In genomic region chr17:60230358-60230757, GRCh38 we compare ENCODE assay signal across 17 cellular contexts.
DNase-seq lines count a peak whose midpoint lies in the region; ATAC-seq, FAIRE-seq and TF ChIP-seq lines count a peak whose summit lies in the region.
"Had no signal": no experiment of that assay in that cellular context is flagged by ENCODE, and none has a peak within 500 bp of the region (broad histone marks: within the 10 kb centered on the region; RNA-seq: fewer than 3 reads in every experiment).

No MANE protein-coding gene starts in this region.

- H3K79me2 ChIP-seq in mammary epithelial cell (ENCODE audit: insufficient read depth, low read length) (no peaks in the 10 kb centered on the region), K562 (ENCODE audit: control insufficient read depth, insufficient read depth, low read length) (no peaks in the 10 kb centered on the region)

- H3K4me1 ChIP-seq in mammary epithelial cell (ENCODE audit: insufficient read depth, low read length) (peaks cover 3% of the 10 kb centered on the region), K562 (replicated peaks in 1 of 2; ENCODE audit: control insufficient read depth in 2 of 2, insufficient read depth in 2 of 2, low read length in 2 of 2) (no peaks in the 10 kb centered on the region; a peak in 1 of 5 replicates)

- H3K9me3 ChIP-seq in mammary epithelial cell (replicated peaks; ENCODE audit: insufficient read depth, low read length), result no peaks in the 10 kb centered on the region
- H3K9me3 ChIP-seq in K562 (replicated peaks; ENCODE audit: control insufficient read depth, insufficient read depth, low read depth, low read length), result no peaks in the 10 kb centered on the region; the same call in 1 of the 2 replicates
- H3K9me3 ChIP-seq: MG63 had no signal

- H3K9me1 ChIP-seq in K562 (ENCODE audit: control insufficient read depth, insufficient read depth, low read length), result no peaks in the 10 kb centered on the region

- WGBS in mammary epithelial cell (ENCODE audit: low coverage, missing lambda C conversion rate), result 83% methylated on average over 3 of the region's 3 CpGs
- WGBS in K562 (ENCODE audit: insufficient coverage, low coverage, missing lambda C conversion rate), result 95% methylated on average over 3 of the region's 3 CpGs

- POLR2A ChIA-PET in MCF 10A (lab: Yijun Ruan, JAX), result interaction anchor here (1.0 to 1.6 kb wide), 3 partner anchors 14 to 211 kb away, joined by 4 to 5 read pairs (median 5); no protein-coding TSS in a partner anchor
- POLR2A ChIA-PET in K562 (lab: Yijun Ruan, JAX), result no interaction called here

- no peaks in the 10 kb centered on the region for H3K27me3 ChIP-seq in mammary epithelial cell (ENCODE audit: insufficient read depth, low read length)
- no peaks in the 10 kb centered on the region for H3K27me3 ChIP-seq in K562 (ENCODE audit: control insufficient read depth in 2 of 2, insufficient read depth in 2 of 2, low read length in 2 of 2)
- H3K27me3 ChIP-seq: MG63 had no signal

- no peak for TF ChIP-seq EP300 in K562 (IDR thresholded peaks at IDR 0.05; ENCODE audit: low read length)

- no peak overlapping the region for H3K27ac Mint-ChIP-seq in MCF 10A (ENCODE audit: low read depth, unreplicated experiment)
- H3K27ac Mint-ChIP-seq in stimulated activated naive CD8-positive, alpha-beta T cell treated with anti-CD3 and anti-CD28 coated beads, Interleukin-15, amount 100 ng/mL, for 72 hours, result no peak overlapping the region

- no peak overlapping the region for H3K4me2 ChIP-seq in mammary epithelial cell (ENCODE audit: insufficient read depth, low read depth, low read length)
- no peak overlapping the region for H3K4me2 ChIP-seq in K562 (ENCODE audit: insufficient read depth, low read length)
- H3K4me2 ChIP-seq: GM23338 had no signal

- no peak overlapping the region for H3K4me3 Mint-ChIP-seq in MCF 10A (ENCODE audit: unreplicated experiment)
- H3K4me3 Mint-ChIP-seq in stimulated activated naive CD8-positive, alpha-beta T cell treated with anti-CD3 and anti-CD28 coated beads, Interleukin-15, amount 100 ng/mL, for 72 hours, result no peak overlapping the region
- H3K4me3 Mint-ChIP-seq: CD14-positive monocyte, GM23338 had no signal

- H2AFZ ChIP-seq in mammary epithelial cell (ENCODE audit: low read depth, low read length) (no peak overlapping the region), K562 (ENCODE audit: low read depth, low read length) (no peak overlapping the region)
- H2AFZ ChIP-seq: GM23338 had no signal

- in situ Hi-C loops in mammary epithelial cell (cut with MboI; ENCODE audit: low sequenced_read_pairs in 2 of 2), result loop anchor here in 1 of 2 donors (25.0 kb wide), 1 partner anchor 207 kb away; no protein-coding TSS in a partner anchor
- in situ Hi-C loops in K562 (cut with MboI), result no loop called here

- H3K36me3 ChIP-seq in mammary epithelial cell (ENCODE audit: insufficient read depth, low read length) (peaks cover 8% of the 10 kb centered on the region), K562 (ENCODE audit: control insufficient read depth, insufficient read depth, low read length) (peaks cover 37% of the 10 kb centered on the region)

- H3K9ac ChIP-seq in mammary epithelial cell (ENCODE audit: insufficient read depth, low read length), result no peak overlapping the region
- H3K9ac ChIP-seq in K562 (ENCODE audit: insufficient read depth in 1 of 2, low read depth in 2 of 2, low read length in 2 of 2), result no peak overlapping the region

- H4K20me1 ChIP-seq in mammary epithelial cell (ENCODE audit: insufficient read depth, low read length), result no peaks in the 10 kb centered on the region
- H4K20me1 ChIP-seq in K562 (replicated peaks; ENCODE audit: control insufficient read depth, insufficient read depth, low read length), result no peaks in the 10 kb centered on the region

- peaks cover 30% of the 10 kb centered on the region for H3K36me3 Mint-ChIP-seq in MCF 10A (ENCODE audit: insufficient read depth, unreplicated experiment)

- H3K27me3 Mint-ChIP-seq in MCF 10A (ENCODE audit: insufficient read depth, unreplicated experiment), result no peaks in the 10 kb centered on the region
- no peaks in the 10 kb centered on the region for H3K27me3 Mint-ChIP-seq in stimulated activated naive CD8-positive, alpha-beta T cell treated with anti-CD3 and anti-CD28 coated beads, Interleukin-15, amount 100 ng/mL, for 72 hours

- no peaks in the 10 kb centered on the region for H3K9me3 Mint-ChIP-seq in MCF 10A (ENCODE audit: unreplicated experiment)
- H3K9me3 Mint-ChIP-seq in stimulated activated naive CD8-positive, alpha-beta T cell treated with anti-CD3 and anti-CD28 coated beads, Interleukin-15, amount 100 ng/mL, for 72 hours, result no peaks in the 10 kb centered on the region
- H3K9me3 Mint-ChIP-seq: CD14-positive monocyte, GM23338 had no signal

- TF ChIP-seq POLR2A in K562 (conservative IDR thresholded peaks at IDR 0.05), result no peak

- H3K4me3 ChIP-seq in mammary epithelial cell (replicated peaks in 1 of 3; ENCODE audit: insufficient read depth in 1 of 3, low read depth in 2 of 3, low read length in 3 of 3) (no peak overlapping the region), K562 (no peak overlapping the region)
- H3K4me3 ChIP-seq: GM23338, MG63 had no signal

- dilution Hi-C loops in mammary epithelial cell (cut with HindIII; ENCODE audit: low sequenced_read_pairs), result no loop called here

- no peak overlapping the region for H3K27ac ChIP-seq in mammary epithelial cell (ENCODE audit: insufficient read depth, low read depth, low read length)
- H3K27ac ChIP-seq in K562 (ENCODE audit: extremely low read depth, low read depth, low read length), result no peak overlapping the region
- H3K27ac ChIP-seq: 22Rv1 had no signal

- CTCF ChIA-PET in mammary epithelial cell (lab: Charles Lee; ENCODE audit: low non-redundant PET) (no interaction called here), MCF 10A (lab: Yijun Ruan, JAX) (interaction anchor here (0.6 to 1.7 kb wide), 10 partner anchors 9 to 1609 kb away, joined by 3 to 6 read pairs (median 4); no protein-coding TSS in a partner anchor), K562 (lab: Yijun Ruan, JAX; ENCODE audit: low intra/inter-chr PET ratio) (interaction anchor here (1.0 to 1.4 kb wide), 2 partner anchors 205 to 410 kb away, joined by 3 to 7 read pairs; no protein-coding TSS in a partner anchor)

- peaks cover 6% of the 10 kb centered on the region for H3K4me1 Mint-ChIP-seq in MCF 10A (ENCODE audit: insufficient read depth, unreplicated experiment)
- peaks cover 8% of the 10 kb centered on the region for H3K4me1 Mint-ChIP-seq in stimulated activated naive CD8-positive, alpha-beta T cell treated with anti-CD3 and anti-CD28 coated beads, Interleukin-15, amount 100 ng/mL, for 72 hours
- H3K4me1 Mint-ChIP-seq: CD14-positive monocyte had no signal

- DNase-seq in mammary epithelial cell (peak; percentile 41), MCF 10A (ENCODE audit: unreplicated experiment) (no peak), K562 (ENCODE audit: extremely low read depth in 1 of 4, low spot score in 3 of 4) (no peak), iris pigment epithelial cell (ENCODE audit: low read depth) (peak; percentile 34), kidney tubule cell (ENCODE audit: low spot score) (no peak), NCI-H526 treated with DMSO at 0.1 percent for 48 hours (lab: John Stamatoyannopoulos, UW) (no peak), iPS-NIHi11 (ENCODE audit: low spot score) (no peak)
- DNase-seq in stimulated activated naive CD8-positive, alpha-beta T cell treated with anti-CD3 and anti-CD28 coated beads, Interleukin-15, amount 100 ng/mL, for 72 hours, result no peak
- DNase-seq: KG1, MG63, NCI-H2107, NCI-H226 had no signal

- intact Hi-C loops in mammary epithelial cell (cut with micrococcal nuclease), result no loop called here
- intact Hi-C loops in MCF 10A (cut with micrococcal nuclease), result loop anchor here (5.0 to 10.0 kb wide), 2 partner anchors 86 to 162 kb away; partner anchors contain the start of genes CA4 and USP32
- intact Hi-C loops in K562 (cut with micrococcal nuclease), result loop anchor here (2.0 kb wide), 1 partner anchor 206 kb away; no protein-coding TSS in a partner anchor

- TF ChIP-seq RAD21 in K562 (CRISPR knock-in tag; conservative IDR thresholded peaks at IDR 0.05 in 1 of 2, IDR thresholded peaks at IDR 0.05 in 1 of 2), result no peak

- FAIRE-seq in K562 (lab: Jason Lieb, UNC), result no peak
- FAIRE-seq: GM12891, GM19239 had no signal

- no peak for ATAC-seq in K562
- ATAC-seq in stimulated activated naive CD8-positive, alpha-beta T cell treated with anti-CD3 and anti-CD28 coated beads, Interleukin-15, amount 100 ng/mL, for 72 hours, result no peak
- ATAC-seq: GM23338 had no signal

- TF ChIP-seq CTCF in mammary epithelial cell (conservative IDR thresholded peaks at IDR 0.05 in 1 of 2, IDR thresholded peaks at IDR 0.05 in 1 of 2; ENCODE audit: extremely low read depth in 1 of 2, insufficient read depth in 1 of 2, low read depth in 1 of 2, low read length in 2 of 2), result no peak
- no peak for TF ChIP-seq CTCF in MCF 10A (IDR thresholded peaks at IDR 0.05; ENCODE audit: unreplicated experiment)
- no peak for TF ChIP-seq CTCF in K562 (IDR thresholded peaks at IDR 0.05 in 2 of 3, conservative IDR thresholded peaks at IDR 0.05 in 1 of 3; ENCODE audit: insufficient read depth in 2 of 3, low read depth in 1 of 3, low read length in 3 of 3)

- BruUV-seq in mammary epithelial cell (replicated peaks; lab: Mats Ljungman, UMichigan) (no TSS peak), MCF 10A (replicated peaks; lab: Mats Ljungman, UMichigan) (no TSS peak), K562 (replicated peaks; lab: Mats Ljungman, UMichigan) (TSS peak; percentile 9)

TF ChIP-seq in K562, 482 proteins besides CTCF, POLR2A, EP300 and RAD21 (continues in another document):
- no peak for TF ChIP-seq C11orf30 (IDR thresholded peaks at IDR 0.05; ENCODE audit: low read depth)

Comparison
In these comparisons a context has a peak if more than half of its experiments do, and no peak if none do; other contexts are left out.
1. DNase-seq: peak in mammary epithelial cell (single experiment) and iris pigment epithelial cell (single experiment); none in MCF 10A (single experiment), K562 (0 of 4), kidney tubule cell (single experiment), stimulated activated naive CD8-positive, alpha-beta T cell treated with anti-CD3 and anti-CD28 coated beads, Interleukin-15, amount 100 ng/mL, for 72 hours (0 of 2), NCI-H526 treated with DMSO at 0.1 percent for 48 hours (single experiment) and iPS-NIHi11 (single experiment).